In the genomic region with DNA sequence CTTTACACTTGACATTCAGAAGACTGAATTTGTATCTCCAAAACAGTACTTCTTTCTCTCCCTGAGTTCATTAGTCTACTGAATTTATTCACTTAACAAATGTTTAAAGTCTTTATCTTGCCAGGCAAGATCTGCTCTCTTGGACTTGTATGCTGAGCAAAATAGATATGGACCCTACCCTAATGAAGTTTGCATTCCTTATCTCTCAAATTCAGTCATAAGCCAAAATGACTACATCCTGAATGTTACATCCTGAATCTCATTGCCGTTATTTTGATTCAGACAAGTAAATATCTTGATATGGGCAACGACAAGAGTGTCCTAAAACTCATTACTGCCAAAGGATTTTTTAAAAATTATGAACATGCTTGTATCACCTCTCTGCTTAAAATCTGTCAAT, we compare ENCODE assay signal across 30 cellular contexts.
"Had no signal": no experiment of that assay in that cellular context is flagged by ENCODE, and none has a peak within 500 bp of the region (broad histone marks: within the 10 kb centered on the region; RNA-seq: fewer than 3 reads in every experiment).

No MANE protein-coding gene starts in this region.

- FAIRE-seq: bronchial epithelial cell had no signal

- H3K4me2 ChIP-seq: KMS-11, SK-N-SH had no signal

- H3K9ac ChIP-seq: KMS-11, SK-N-SH had no signal

- H3K4me1 ChIP-seq: ascending aorta, SJCRH30 had no signal

- H3K9me3 ChIP-seq: ascending aorta, body of pancreas, Peyer's patch, SJCRH30, SK-N-SH had no signal

- H3K4me3 ChIP-seq: ascending aorta, body of pancreas, Peyer's patch, SJCRH30 had no signal

- DNase-seq: activated B cell treated with CpG ODN at 0.5 μM for 24 hours; activated CD4-positive, alpha-beta T cell treated with anti-CD3 and anti-CD28 coated beads for 1 hour; activated CD4-positive, alpha-beta T cell treated with anti-CD3 and anti-CD28 coated beads, Interleukin-2, amount 10 ng/mL, durations not matched to agents 24 days and 14 days; activated CD4-positive, alpha-beta T cell treated with anti-CD3 and anti-CD28 coated beads, Interleukin-2, amount 50 U/mL, for 48 hours; activated CD8-positive, alpha-beta memory T cell treated with anti-CD3 and anti-CD28 coated beads, Interleukin-2, amount 10 ng/mL, durations not matched to agents 7 days and 5 days; activated effector memory CD4-positive, alpha-beta T cell treated with anti-CD3 and anti-CD28 coated beads, Interleukin-2, amount 50 U/mL, for 16 hours; activated naive CD4-positive, alpha-beta T cell treated with Interleukin-2 at 50 U/mL for 16 hours; activated naive CD8-positive, alpha-beta T cell treated with anti-CD3 and anti-CD28 coated beads, Interleukin-2, amount 50 U/mL, for 24 hours; activated T-cell treated with anti-CD3 and anti-CD28 coated beads, Interleukin-2, amount 50 U/mL, for 4 hours; amniotic stem cell; body of pancreas; NCI-H1092; NCI-H1417 treated with DMSO at 0.1 percent for 48 hours; NCI-H1694; NCI-H2029; NCI-H2107; NCI-H2171 treated with DMSO at 0.1 percent for 48 hours; NCI-H226; NCI-H526 treated with DMSO at 0.1 percent for 48 hours; NK-92 treated with Interleukin-12 subunit alpha and Interleukin-12 subunit beta, amount 100 ng/mL, for 24 hours; Peyer's patch; Right ventricle myocardium superior; SJCRH30; SK-N-SH; T-helper 1 cell had no signal

- H3K27ac ChIP-seq: ascending aorta, body of pancreas, KMS-11, RWPE1, SJCRH30 had no signal

- ATAC-seq: activated CD8-positive, alpha-beta memory T cell treated with anti-CD3 and anti-CD28 coated beads, Interleukin-2, amount 10 ng/mL, durations not matched to agents 7 days and 5 days; activated naive CD4-positive, alpha-beta T cell treated with anti-CD3 and anti-CD28 coated beads, Interleukin-2, amount 50 U/mL, for 72 hours; activated naive CD8-positive, alpha-beta T cell treated with anti-CD3 and anti-CD28 coated beads, Interleukin-2, amount 50 U/mL, for 24 hours; activated T-cell treated with anti-CD3 and anti-CD28 coated beads, Interleukin-2, amount 50 U/mL, for 4 hours; body of pancreas had no signal

- H3K27me3 ChIP-seq: ascending aorta, body of pancreas, Peyer's patch, SJCRH30 had no signal
